ENCODE assay signal across 15 cellular contexts in the genomic region with DNA sequence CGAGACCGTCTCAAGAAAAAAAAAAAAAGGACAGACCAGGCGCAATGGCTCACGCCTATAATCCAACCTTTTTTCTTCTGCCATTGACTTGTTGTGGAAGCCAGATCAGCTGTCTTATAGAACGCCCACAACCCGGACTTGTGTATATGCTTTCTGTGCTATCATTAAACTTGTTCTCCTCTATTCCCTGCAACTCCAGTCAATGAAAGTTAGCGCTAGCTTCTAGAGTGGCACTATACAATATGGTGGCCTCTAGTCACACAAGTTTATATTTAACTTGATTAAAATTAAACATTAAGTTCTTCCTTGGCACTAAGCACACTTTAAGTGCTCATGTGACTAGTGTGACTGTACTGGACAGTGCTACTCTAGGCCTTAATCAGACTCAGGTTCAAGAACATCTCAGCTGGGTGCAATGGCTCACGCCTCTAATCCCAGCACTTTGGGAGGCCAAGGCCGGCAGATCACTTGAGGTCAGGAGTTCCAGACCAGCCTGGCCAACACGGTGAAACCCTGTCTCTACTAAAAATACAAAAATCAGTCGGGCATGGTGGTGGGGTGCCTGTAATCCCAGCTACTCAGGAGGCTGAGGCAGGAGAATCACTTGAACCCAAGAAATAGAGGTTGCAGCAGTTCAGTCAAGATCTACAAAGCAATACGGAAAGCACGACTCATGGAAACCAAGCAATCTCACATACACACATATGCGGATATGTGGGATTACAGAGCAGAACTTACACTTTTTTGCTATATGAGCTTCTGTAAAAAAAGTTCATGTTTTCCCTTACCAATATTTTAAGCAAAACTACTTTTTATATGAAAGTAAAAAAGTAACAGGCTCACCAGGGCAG. TPM values are rescaled to one million over a fixed set of nuclear protein-coding genes. Genes with fewer than 3 reads are reported as not detected.
DNase-seq lines count a peak whose midpoint lies in the region; ATAC-seq lines count a peak whose summit lies in the region.
"Had no signal": no experiment of that assay in that cellular context is flagged by ENCODE, and none has a peak within 500 bp of the region (broad histone marks: within the 10 kb centered on the region; RNA-seq: fewer than 3 reads in every experiment).

No MANE protein-coding gene starts in this region.

- H3K36me3 Mint-ChIP-seq in activated naive CD4-positive, alpha-beta T cell treated with anti-CD3 and anti-CD28 coated beads, Interleukin-2, amount 50 U/mL, for 72 hours = peaks cover 44 to 56% of the 10 kb centered on the region in 2 donors
- peaks cover 84% of the 10 kb centered on the region for H3K36me3 Mint-ChIP-seq in activated naive CD4-positive, alpha-beta T cell treated with anti-CD3 and anti-CD28 coated beads, Interleukin-2, amount 10 ng/mL, durations not matched to agents 7 days and 5 days
- H3K36me3 Mint-ChIP-seq in stimulated activated naive CD8-positive, alpha-beta T cell treated with anti-CD3 and anti-CD28 coated beads, Interleukin-15, Interleukin-2, amounts not matched to agents 100 ng/mL and 50 ng/mL, for 24 hours (ENCODE audit: low read depth) = peaks cover 94% of the 10 kb centered on the region

- peaks cover 81% of the 10 kb centered on the region for H3K36me3 ChIP-seq in SK-N-MC (ENCODE audit: insufficient read depth, low read length)

- H3K9me3 ChIP-seq in SK-N-MC (ENCODE audit: low read depth, low read length) = no peaks in the 10 kb centered on the region
- H3K9me3 ChIP-seq: gastrocnemius medialis, psoas muscle, SJSA1 had no signal

- no peak overlapping the region for H3K9ac ChIP-seq in SK-N-MC (ENCODE audit: insufficient read length)

- DNase-seq in activated naive CD4-positive, alpha-beta T cell treated with anti-CD3 and anti-CD28 coated beads, Interleukin-2, amount 50 U/mL, for 72 hours (ENCODE audit: low spot score in 2 of 2) = no peak
- DNase-seq in activated naive CD4-positive, alpha-beta T cell treated with anti-CD3 and anti-CD28 coated beads, Interleukin-2, amount 10 ng/mL, durations not matched to agents 7 days and 5 days = no peak
- DNase-seq in SK-N-MC (ENCODE audit: low read depth, low spot score) (no peak), left lobe of liver (ENCODE audit: low spot score) (peak; percentile 56), COLO829 (ENCODE audit: low spot score) (no peak)
- DNase-seq: activated CD4-positive, alpha-beta T cell treated with anti-CD3 and anti-CD28 coated beads, Interleukin-2, amount 50 U/mL, for 1 hour; activated effector memory CD4-positive, alpha-beta T cell treated with anti-CD3 and anti-CD28 coated beads, Interleukin-2, amount 50 U/mL, for 16 hours; gastrocnemius medialis; left colon; NCI-H774; PC-9; psoas muscle had no signal

- H3K27me3 Mint-ChIP-seq in activated naive CD4-positive, alpha-beta T cell treated with anti-CD3 and anti-CD28 coated beads, Interleukin-2, amount 10 ng/mL, durations not matched to agents 7 days and 5 days = no peaks in the 10 kb centered on the region
- no peaks in the 10 kb centered on the region for H3K27me3 Mint-ChIP-seq in stimulated activated naive CD8-positive, alpha-beta T cell treated with anti-CD3 and anti-CD28 coated beads, Interleukin-15, Interleukin-2, amounts not matched to agents 100 ng/mL and 50 ng/mL, for 24 hours

- peak overlapping the region; percentile 82 to 89 for H3K27ac Mint-ChIP-seq in activated naive CD4-positive, alpha-beta T cell treated with anti-CD3 and anti-CD28 coated beads, Interleukin-2, amount 50 U/mL, for 72 hours
- no peak overlapping the region for H3K27ac Mint-ChIP-seq in activated naive CD4-positive, alpha-beta T cell treated with anti-CD3 and anti-CD28 coated beads, Interleukin-2, amount 10 ng/mL, durations not matched to agents 7 days and 5 days
- H3K27ac Mint-ChIP-seq in stimulated activated naive CD8-positive, alpha-beta T cell treated with anti-CD3 and anti-CD28 coated beads, Interleukin-15, Interleukin-2, amounts not matched to agents 100 ng/mL and 50 ng/mL, for 24 hours = peak overlapping the region; percentile 88

- peaks cover 7% of the 10 kb centered on the region for H3K4me1 Mint-ChIP-seq in activated naive CD4-positive, alpha-beta T cell treated with anti-CD3 and anti-CD28 coated beads, Interleukin-2, amount 10 ng/mL, durations not matched to agents 7 days and 5 days
- peaks cover 43% of the 10 kb centered on the region for H3K4me1 Mint-ChIP-seq in stimulated activated naive CD8-positive, alpha-beta T cell treated with anti-CD3 and anti-CD28 coated beads, Interleukin-15, Interleukin-2, amounts not matched to agents 100 ng/mL and 50 ng/mL, for 24 hours (ENCODE audit: low read depth)

- peak; percentile 23 to 29 for ATAC-seq in activated naive CD4-positive, alpha-beta T cell treated with anti-CD3 and anti-CD28 coated beads, Interleukin-2, amount 50 U/mL, for 72 hours
- ATAC-seq in left lobe of liver (peak; percentile 47), GM18909 (IDR thresholded peaks at IDR 0.05; ENCODE audit: poor library complexity, unreplicated experiment) (no peak)
- ATAC-seq: gastrocnemius medialis, left colon had no signal

- no peaks in the 10 kb centered on the region for H3K9me3 Mint-ChIP-seq in activated naive CD4-positive, alpha-beta T cell treated with anti-CD3 and anti-CD28 coated beads, Interleukin-2, amount 50 U/mL, for 72 hours
- H3K9me3 Mint-ChIP-seq in activated naive CD4-positive, alpha-beta T cell treated with anti-CD3 and anti-CD28 coated beads, Interleukin-2, amount 10 ng/mL, durations not matched to agents 7 days and 5 days = no peaks in the 10 kb centered on the region
- H3K9me3 Mint-ChIP-seq in stimulated activated naive CD8-positive, alpha-beta T cell treated with anti-CD3 and anti-CD28 coated beads, Interleukin-15, Interleukin-2, amounts not matched to agents 100 ng/mL and 50 ng/mL, for 24 hours = no peaks in the 10 kb centered on the region

- no peak overlapping the region for H3K4me3 ChIP-seq in SK-N-MC
- H3K4me3 ChIP-seq: gastrocnemius medialis, PC-9, psoas muscle, SJSA1 had no signal

- CTCF ChIA-PET in activated naive CD4-positive, alpha-beta T cell treated with anti-CD3 and anti-CD28 coated beads, Interleukin-2, amount 10 ng/mL, durations not matched to agents 7 days and 5 days (lab: Charles Lee) = interaction anchor here (1.0 to 1.7 kb wide), 4 partner anchors 7 to 26 kb away, joined by 3 to 7 read pairs (median 4); no protein-coding TSS in a partner anchor

- H3K27ac ChIP-seq in SK-N-MC = peak overlapping the region; percentile 75
- H3K27ac ChIP-seq: gastrocnemius medialis, PC-9, psoas muscle, SJSA1 had no signal

- no peak overlapping the region for H3K4me3 Mint-ChIP-seq in activated naive CD4-positive, alpha-beta T cell treated with anti-CD3 and anti-CD28 coated beads, Interleukin-2, amount 10 ng/mL, durations not matched to agents 7 days and 5 days
- H3K4me3 Mint-ChIP-seq in stimulated activated naive CD8-positive, alpha-beta T cell treated with anti-CD3 and anti-CD28 coated beads, Interleukin-15, Interleukin-2, amounts not matched to agents 100 ng/mL and 50 ng/mL, for 24 hours = no peak overlapping the region

RNA-seq across cellular contexts. Expression of gene GLG1, which starts 18.8 kb away (rescaled TPM):
- 10 to 100 TPM; 73.0 to 80.4 TPM for total RNA-seq in activated naive CD4-positive, alpha-beta T cell treated with anti-CD3 and anti-CD28 coated beads, Interleukin-2, amount 50 U/mL, for 72 hours
- 49.6 TPM for total RNA-seq in left lobe of liver

RNA-seq across cellular contexts. Expression of gene RFWD3, which starts 41.0 kb away (rescaled TPM):
- 100 to 1,000 TPM in 1 of 2 donors, 10 to 100 TPM in 1; 94.1 to 127 TPM for total RNA-seq in activated naive CD4-positive, alpha-beta T cell treated with anti-CD3 and anti-CD28 coated beads, Interleukin-2, amount 50 U/mL, for 72 hours
- total RNA-seq in left lobe of liver = 8.8 TPM
